ENCODE assay signal across 14 cellular contexts in the genomic region with DNA sequence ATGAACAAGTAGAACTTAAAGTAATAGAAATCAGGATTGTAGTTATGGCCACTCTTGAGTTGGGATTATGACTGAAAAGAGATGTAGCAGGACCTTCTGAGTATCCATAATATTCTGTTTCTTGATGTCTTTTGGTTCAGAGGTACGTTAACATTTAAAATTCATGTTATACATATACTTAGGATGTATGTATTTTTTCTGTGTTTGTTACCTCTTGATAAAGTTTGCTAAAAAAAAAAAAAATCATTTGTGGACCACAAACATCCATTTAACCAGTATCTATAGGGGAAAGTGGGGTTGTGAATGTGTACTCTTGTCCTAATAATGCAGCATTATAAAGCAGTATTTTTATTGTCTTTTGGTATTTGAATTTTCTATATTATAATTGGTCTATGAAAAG.
A peak's percentile ranks its signal among the peaks of the same experiment; 100 is the strongest.
DNase-seq lines count a peak whose midpoint lies in the region; TF ChIP-seq lines count a peak whose summit lies in the region.
"Had no signal": no experiment of that assay in that cellular context is flagged by ENCODE, and none has a peak within 500 bp of the region (broad histone marks: within the 10 kb centered on the region; RNA-seq: fewer than 3 reads in every experiment).

No MANE protein-coding gene starts in this region.

- CTCF ChIA-PET in A673 (lab: Charles Lee): no interaction called here

- POLR2A ChIA-PET in A673 (lab: Charles Lee; ENCODE audit: low non-redundant PET): no interaction called here

- H3K4me1 ChIP-seq in A673 (ENCODE audit: insufficient read depth, low read length, poor library complexity, severe bottlenecking): peaks cover 17% of the 10 kb centered on the region
- peaks cover 13% of the 10 kb centered on the region for H3K4me1 ChIP-seq in SJSA1 (replicated peaks)
- peaks cover 5 to 9% (median 7%) of the 10 kb centered on the region in 4 donors for H3K4me1 ChIP-seq in esophagus muscularis mucosa

- H3K9me3 Mint-ChIP-seq in neural crest cell: no peaks in the 10 kb centered on the region

- no peak for DNase-seq in A673 (ENCODE audit: low spot score)
- no peak for DNase-seq in SJSA1 (ENCODE audit: low read depth in 1 of 2, low spot score in 2 of 2)
- DNase-seq in esophagus muscularis mucosa (ENCODE audit: extremely low spot score): no peak
- no peak for DNase-seq in neural crest cell (ENCODE audit: low read depth, low spot score)
- DNase-seq in NCI-H446 (lab: John Stamatoyannopoulos, UW): no peak
- DNase-seq in globus pallidus (ENCODE audit: low spot score): no peak
- DNase-seq in GM20000 (ENCODE audit: low spot score): no peak
- DNase-seq in NCI-H345 treated with DMSO at 0.1 percent for 48 hours (lab: John Stamatoyannopoulos, UW; ENCODE audit: unreplicated experiment): no peak
- DNase-seq: activated CD8-positive, alpha-beta memory T cell treated with anti-CD3 and anti-CD28 coated beads, Interleukin-2, amount 10 ng/mL, durations not matched to agents 7 days and 5 days; DMS79; NCI-H774; T-helper 1 cell; transverse colon had no signal

- no peaks in the 10 kb centered on the region for H3K27me3 Mint-ChIP-seq in neural crest cell (ENCODE audit: low read depth)
- H3K27me3 Mint-ChIP-seq: activated CD8-positive, alpha-beta memory T cell treated with anti-CD3 and anti-CD28 coated beads, Interleukin-2, amount 10 ng/mL, durations not matched to agents 7 days and 5 days had no signal

- H3K27ac Mint-ChIP-seq in neural crest cell (ENCODE audit: unreplicated experiment): peak overlapping the region; percentile 94
- H3K27ac Mint-ChIP-seq: activated CD8-positive, alpha-beta memory T cell treated with anti-CD3 and anti-CD28 coated beads, Interleukin-2, amount 10 ng/mL, durations not matched to agents 7 days and 5 days had no signal

- no peak for TF ChIP-seq POLR2A in esophagus muscularis mucosa (IDR thresholded peaks at IDR 0.05; ENCODE audit: low read depth)

- H3K27me3 ChIP-seq in A673 (replicated peaks; ENCODE audit: insufficient read depth, low read depth, low read length, poor library complexity) (no peaks in the 10 kb centered on the region), SJSA1 (replicated peaks) (no peaks in the 10 kb centered on the region), esophagus muscularis mucosa (no peaks in the 10 kb centered on the region)
- H3K27me3 ChIP-seq: transverse colon had no signal

- peak overlapping the region; percentile 48 for H3K4me3 Mint-ChIP-seq in neural crest cell
- H3K4me3 Mint-ChIP-seq: activated CD8-positive, alpha-beta memory T cell treated with anti-CD3 and anti-CD28 coated beads, Interleukin-2, amount 10 ng/mL, durations not matched to agents 7 days and 5 days had no signal

- H3K36me3 Mint-ChIP-seq in neural crest cell (ENCODE audit: low read depth): no peaks in the 10 kb centered on the region
- H3K36me3 Mint-ChIP-seq: activated CD8-positive, alpha-beta memory T cell treated with anti-CD3 and anti-CD28 coated beads, Interleukin-2, amount 10 ng/mL, durations not matched to agents 7 days and 5 days had no signal

- 97% methylated on average over 1 of the region's 1 CpG for WGBS in esophagus muscularis mucosa

- TF ChIP-seq CTCF in A673 (conservative IDR thresholded peaks at IDR 0.05; ENCODE audit: low read depth, low read length): no peak
- TF ChIP-seq CTCF in esophagus muscularis mucosa (IDR thresholded peaks at IDR 0.05): no peak
- no peak for TF ChIP-seq CTCF in neural crest cell (conservative IDR thresholded peaks at IDR 0.05)
- TF ChIP-seq CTCF in GM20000 (IDR thresholded peaks at IDR 0.05; ENCODE audit: extremely low read depth, missing control alignments): no peak

- no peak for TF ChIP-seq EP300 in esophagus muscularis mucosa (IDR thresholded peaks at IDR 0.05)

- H3K4me3 ChIP-seq in A673 (ENCODE audit: low read depth, low read length, poor library complexity, severe bottlenecking) (no peak overlapping the region), SJSA1 (no peak overlapping the region), esophagus muscularis mucosa (peak overlapping the region in 3 of 4 donors; percentile 3 to 39 (median 15))
- H3K4me3 ChIP-seq: transverse colon had no signal

- H3K27ac ChIP-seq in A673 (ENCODE audit: low read depth, low read length, poor library complexity, severe bottlenecking): peak overlapping the region; percentile 58
- peak overlapping the region; percentile 75 for H3K27ac ChIP-seq in SJSA1
- H3K27ac ChIP-seq in esophagus muscularis mucosa (replicated peaks in 1 of 4): peak overlapping the region in 1 of 4 donors; percentile 40
- H3K27ac ChIP-seq: C4-2B had no signal

- peaks cover 44% of the 10 kb centered on the region for H3K4me1 Mint-ChIP-seq in neural crest cell
- H3K4me1 Mint-ChIP-seq: activated CD8-positive, alpha-beta memory T cell treated with anti-CD3 and anti-CD28 coated beads, Interleukin-2, amount 10 ng/mL, durations not matched to agents 7 days and 5 days had no signal

- intact Hi-C loops in A673 (cut with micrococcal nuclease; ENCODE audit: unreplicated experiment): no loop called here
- intact Hi-C loops in esophagus muscularis mucosa (cut with DNase I): no loop called here

- H3K9me3 ChIP-seq in A673 (ENCODE audit: low read depth, low read length, poor library complexity, severe bottlenecking) (no peaks in the 10 kb centered on the region), SJSA1 (replicated peaks) (no peaks in the 10 kb centered on the region), esophagus muscularis mucosa (peaks cover 0 to 7% (median 0%) of the 10 kb centered on the region in 4 donors)
- H3K9me3 ChIP-seq: transverse colon had no signal

- H3K36me3 ChIP-seq in A673 (ENCODE audit: insufficient read depth, low read length, poor library complexity, severe bottlenecking): no peaks in the 10 kb centered on the region
- H3K36me3 ChIP-seq in SJSA1: no peaks in the 10 kb centered on the region
- H3K36me3 ChIP-seq in esophagus muscularis mucosa: peaks cover 0 to 9% (median under 1%) of the 10 kb centered on the region in 4 donors
- H3K36me3 ChIP-seq: transverse colon had no signal

- no TSS peak for BruUV-seq in A673 (replicated peaks; lab: Mats Ljungman, UMichigan)

Comparison
In these comparisons a context has a peak if more than half of its experiments do, and no peak if none do; other contexts are left out.
1. H3K4me3 ChIP-seq: peak in esophagus muscularis mucosa (3 of 4); none in A673 (single experiment) and SJSA1 (single experiment).